Comparison of ENCODE assay signal across 1 cellular context in the genomic region with DNA sequence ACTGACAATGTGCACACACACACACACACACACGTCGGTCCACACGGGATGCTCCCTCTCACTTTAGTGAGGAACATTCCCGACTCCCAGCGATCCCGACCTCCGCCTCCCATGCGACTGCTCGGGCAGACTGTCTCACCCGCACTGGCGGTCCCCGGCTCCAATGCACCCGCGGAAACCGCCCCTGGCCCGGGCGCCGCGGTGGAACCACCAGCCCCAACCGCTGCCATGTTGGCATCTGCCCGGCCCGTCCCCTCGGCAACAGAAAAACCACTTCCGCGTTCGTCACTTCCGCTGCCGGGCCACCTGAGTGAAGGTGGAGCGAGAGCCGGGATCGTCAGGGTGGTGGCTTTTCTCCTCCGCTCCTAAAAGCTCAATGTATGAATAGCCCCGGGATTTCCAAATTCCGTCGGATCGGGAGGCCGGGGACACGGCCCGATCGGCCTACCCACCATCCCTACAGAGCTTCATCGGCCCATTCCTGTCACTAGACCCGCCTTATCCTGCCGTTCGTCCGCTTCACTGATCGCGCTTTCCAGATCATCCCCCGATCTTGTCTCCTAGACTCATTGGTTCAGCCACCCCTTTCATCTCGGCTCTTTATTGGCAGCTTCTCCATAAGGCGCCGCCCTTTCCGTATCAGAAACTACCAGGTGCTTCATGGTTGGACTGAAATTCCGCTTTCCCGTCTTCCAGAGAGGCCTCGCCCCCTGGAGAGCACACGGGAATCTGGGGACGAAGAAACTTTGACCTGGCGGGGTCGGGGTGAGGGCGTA.
TF ChIP-seq lines count a peak whose summit lies in the region.

A gene (minus strand): TSS at position 240 of the 776 bp plus-strand sequence. CDS start 10 bp downstream, at position 230.

TF ChIP-seq in HEK293, 187 proteins besides CTCF, POLR2A, EP300 and RAD21 (continued from another document and continues in another):
- TF ChIP-seq ZNF791 (tag by site-specific recombination; IDR thresholded peaks at IDR 0.05) = no peak
- TF ChIP-seq YY2 (tag by site-specific recombination; IDR thresholded peaks at IDR 0.05) = peak; percentile 63
- TF ChIP-seq, protein P1, sequence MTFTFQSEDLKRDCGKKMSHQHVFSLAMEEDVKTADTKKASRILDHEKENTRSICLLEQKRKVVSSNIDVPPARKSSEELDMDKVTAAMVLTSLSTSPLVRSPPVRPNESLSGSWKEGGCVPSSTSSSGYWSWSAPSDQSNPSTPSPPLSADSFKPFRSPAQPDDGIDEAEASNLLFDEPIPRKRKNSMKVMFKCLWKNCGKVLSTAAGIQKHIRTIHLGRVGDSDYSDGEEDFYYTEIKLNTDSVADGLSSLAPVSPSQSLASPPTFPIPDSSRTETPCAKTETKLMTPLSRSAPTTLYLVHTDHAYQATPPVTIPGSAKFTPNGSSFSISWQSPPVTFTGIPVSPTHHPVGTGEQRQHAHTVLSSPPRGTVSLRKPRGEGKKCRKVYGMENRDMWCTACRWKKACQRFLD (tag by site-specific recombination; IDR thresholded peaks at IDR 0.05) = no peak
- no peak for TF ChIP-seq KLF1 (tag by site-specific recombination; IDR thresholded peaks at IDR 0.05)
- no peak for TF ChIP-seq ZNF311 (tag by site-specific recombination; IDR thresholded peaks at IDR 0.05; ENCODE audit: borderline replicate concordance)
- no peak for TF ChIP-seq GFI1B (tag by site-specific recombination; IDR thresholded peaks at IDR 0.05)
- TF ChIP-seq, protein P2, sequence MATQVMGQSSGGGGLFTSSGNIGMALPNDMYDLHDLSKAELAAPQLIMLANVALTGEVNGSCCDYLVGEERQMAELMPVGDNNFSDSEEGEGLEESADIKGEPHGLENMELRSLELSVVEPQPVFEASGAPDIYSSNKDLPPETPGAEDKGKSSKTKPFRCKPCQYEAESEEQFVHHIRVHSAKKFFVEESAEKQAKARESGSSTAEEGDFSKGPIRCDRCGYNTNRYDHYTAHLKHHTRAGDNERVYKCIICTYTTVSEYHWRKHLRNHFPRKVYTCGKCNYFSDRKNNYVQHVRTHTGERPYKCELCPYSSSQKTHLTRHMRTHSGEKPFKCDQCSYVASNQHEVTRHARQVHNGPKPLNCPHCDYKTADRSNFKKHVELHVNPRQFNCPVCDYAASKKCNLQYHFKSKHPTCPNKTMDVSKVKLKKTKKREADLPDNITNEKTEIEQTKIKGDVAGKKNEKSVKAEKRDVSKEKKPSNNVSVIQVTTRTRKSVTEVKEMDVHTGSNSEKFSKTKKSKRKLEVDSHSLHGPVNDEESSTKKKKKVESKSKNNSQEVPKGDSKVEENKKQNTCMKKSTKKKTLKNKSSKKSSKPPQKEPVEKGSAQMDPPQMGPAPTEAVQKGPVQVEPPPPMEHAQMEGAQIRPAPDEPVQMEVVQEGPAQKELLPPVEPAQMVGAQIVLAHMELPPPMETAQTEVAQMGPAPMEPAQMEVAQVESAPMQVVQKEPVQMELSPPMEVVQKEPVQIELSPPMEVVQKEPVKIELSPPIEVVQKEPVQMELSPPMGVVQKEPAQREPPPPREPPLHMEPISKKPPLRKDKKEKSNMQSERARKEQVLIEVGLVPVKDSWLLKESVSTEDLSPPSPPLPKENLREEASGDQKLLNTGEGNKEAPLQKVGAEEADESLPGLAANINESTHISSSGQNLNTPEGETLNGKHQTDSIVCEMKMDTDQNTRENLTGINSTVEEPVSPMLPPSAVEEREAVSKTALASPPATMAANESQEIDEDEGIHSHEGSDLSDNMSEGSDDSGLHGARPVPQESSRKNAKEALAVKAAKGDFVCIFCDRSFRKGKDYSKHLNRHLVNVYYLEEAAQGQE (tag by site-specific recombination; IDR thresholded peaks at IDR 0.05) = no peak
- peak; percentile 66 for TF ChIP-seq GLIS1 (tag by site-specific recombination; IDR thresholded peaks at IDR 0.05)
- TF ChIP-seq WT1 (tag by site-specific recombination; IDR thresholded peaks at IDR 0.05) = no peak
- TF ChIP-seq, protein P3, sequence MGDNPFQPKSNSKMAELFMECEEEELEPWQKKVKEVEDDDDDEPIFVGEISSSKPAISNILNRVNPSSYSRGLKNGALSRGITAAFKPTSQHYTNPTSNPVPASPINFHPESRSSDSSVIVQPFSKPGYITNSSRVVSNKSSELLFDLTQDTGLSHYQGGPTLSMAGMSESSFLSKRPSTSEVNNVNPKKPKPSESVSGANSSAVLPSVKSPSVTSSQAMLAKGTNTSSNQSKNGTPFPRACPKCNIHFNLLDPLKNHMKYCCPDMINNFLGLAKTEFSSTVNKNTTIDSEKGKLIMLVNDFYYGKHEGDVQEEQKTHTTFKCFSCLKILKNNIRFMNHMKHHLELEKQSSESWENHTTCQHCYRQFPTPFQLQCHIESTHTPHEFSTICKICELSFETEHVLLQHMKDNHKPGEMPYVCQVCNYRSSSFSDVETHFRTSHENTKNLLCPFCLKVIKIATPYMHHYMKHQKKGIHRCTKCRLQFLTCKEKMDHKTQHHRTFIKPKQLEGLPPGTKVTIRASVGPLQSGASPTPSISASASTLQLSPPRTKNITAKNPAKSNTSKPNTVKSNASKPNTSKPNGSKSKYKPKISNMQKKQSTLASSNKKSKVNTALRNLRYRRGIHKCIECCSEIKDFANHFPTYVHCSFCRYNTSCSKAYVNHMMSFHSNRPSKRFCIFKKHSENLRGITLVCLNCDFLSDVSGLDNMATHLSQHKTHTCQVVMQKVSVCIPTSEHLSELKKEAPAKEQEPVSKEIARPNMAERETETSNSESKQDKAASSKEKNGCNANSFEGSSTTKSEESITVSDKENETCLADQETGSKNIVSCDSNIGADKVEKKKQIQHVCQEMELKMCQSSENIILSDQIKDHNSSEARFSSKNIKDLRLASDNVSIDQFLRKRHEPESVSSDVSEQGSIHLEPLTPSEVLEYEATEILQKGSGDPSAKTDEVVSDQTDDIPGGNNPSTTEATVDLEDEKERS (tag by site-specific recombination; IDR thresholded peaks at IDR 0.05) = no peak
- no peak for TF ChIP-seq GLI2 (tag by site-specific recombination; IDR thresholded peaks at IDR 0.05; ENCODE audit: borderline replicate concordance, low read depth)
- no peak for TF ChIP-seq ZFP41 (tag by site-specific recombination; IDR thresholded peaks at IDR 0.05; ENCODE audit: borderline replicate concordance)
- TF ChIP-seq, protein P4, sequence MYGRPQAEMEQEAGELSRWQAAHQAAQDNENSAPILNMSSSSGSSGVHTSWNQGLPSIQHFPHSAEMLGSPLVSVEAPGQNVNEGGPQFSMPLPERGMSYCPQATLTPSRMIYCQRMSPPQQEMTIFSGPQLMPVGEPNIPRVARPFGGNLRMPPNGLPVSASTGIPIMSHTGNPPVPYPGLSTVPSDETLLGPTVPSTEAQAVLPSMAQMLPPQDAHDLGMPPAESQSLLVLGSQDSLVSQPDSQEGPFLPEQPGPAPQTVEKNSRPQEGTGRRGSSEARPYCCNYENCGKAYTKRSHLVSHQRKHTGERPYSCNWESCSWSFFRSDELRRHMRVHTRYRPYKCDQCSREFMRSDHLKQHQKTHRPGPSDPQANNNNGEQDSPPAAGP (tag by site-specific recombination; IDR thresholded peaks at IDR 0.05) = no peak
- TF ChIP-seq ZNF561 (tag by site-specific recombination; IDR thresholded peaks at IDR 0.05; ENCODE audit: borderline replicate concordance) = no peak
- no peak for TF ChIP-seq ZNF596 (tag by site-specific recombination; IDR thresholded peaks at IDR 0.05)
- no peak for TF ChIP-seq RBAK (tag by site-specific recombination; IDR thresholded peaks at IDR 0.05)
- TF ChIP-seq KLF9 (tag by site-specific recombination; IDR thresholded peaks at IDR 0.05; ENCODE audit: low read depth) = peak; percentile 58
- TF ChIP-seq KLF16 (tag by site-specific recombination; IDR thresholded peaks at IDR 0.05) = peak; percentile 66; the same call in 1 of the 2 replicates
- TF ChIP-seq, protein P5, sequence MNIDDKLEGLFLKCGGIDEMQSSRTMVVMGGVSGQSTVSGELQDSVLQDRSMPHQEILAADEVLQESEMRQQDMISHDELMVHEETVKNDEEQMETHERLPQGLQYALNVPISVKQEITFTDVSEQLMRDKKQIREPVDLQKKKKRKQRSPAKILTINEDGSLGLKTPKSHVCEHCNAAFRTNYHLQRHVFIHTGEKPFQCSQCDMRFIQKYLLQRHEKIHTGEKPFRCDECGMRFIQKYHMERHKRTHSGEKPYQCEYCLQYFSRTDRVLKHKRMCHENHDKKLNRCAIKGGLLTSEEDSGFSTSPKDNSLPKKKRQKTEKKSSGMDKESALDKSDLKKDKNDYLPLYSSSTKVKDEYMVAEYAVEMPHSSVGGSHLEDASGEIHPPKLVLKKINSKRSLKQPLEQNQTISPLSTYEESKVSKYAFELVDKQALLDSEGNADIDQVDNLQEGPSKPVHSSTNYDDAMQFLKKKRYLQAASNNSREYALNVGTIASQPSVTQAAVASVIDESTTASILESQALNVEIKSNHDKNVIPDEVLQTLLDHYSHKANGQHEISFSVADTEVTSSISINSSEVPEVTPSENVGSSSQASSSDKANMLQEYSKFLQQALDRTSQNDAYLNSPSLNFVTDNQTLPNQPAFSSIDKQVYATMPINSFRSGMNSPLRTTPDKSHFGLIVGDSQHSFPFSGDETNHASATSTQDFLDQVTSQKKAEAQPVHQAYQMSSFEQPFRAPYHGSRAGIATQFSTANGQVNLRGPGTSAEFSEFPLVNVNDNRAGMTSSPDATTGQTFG (tag by site-specific recombination; IDR thresholded peaks at IDR 0.05; ENCODE audit: borderline replicate concordance) = no peak
- TF ChIP-seq, protein P6, sequence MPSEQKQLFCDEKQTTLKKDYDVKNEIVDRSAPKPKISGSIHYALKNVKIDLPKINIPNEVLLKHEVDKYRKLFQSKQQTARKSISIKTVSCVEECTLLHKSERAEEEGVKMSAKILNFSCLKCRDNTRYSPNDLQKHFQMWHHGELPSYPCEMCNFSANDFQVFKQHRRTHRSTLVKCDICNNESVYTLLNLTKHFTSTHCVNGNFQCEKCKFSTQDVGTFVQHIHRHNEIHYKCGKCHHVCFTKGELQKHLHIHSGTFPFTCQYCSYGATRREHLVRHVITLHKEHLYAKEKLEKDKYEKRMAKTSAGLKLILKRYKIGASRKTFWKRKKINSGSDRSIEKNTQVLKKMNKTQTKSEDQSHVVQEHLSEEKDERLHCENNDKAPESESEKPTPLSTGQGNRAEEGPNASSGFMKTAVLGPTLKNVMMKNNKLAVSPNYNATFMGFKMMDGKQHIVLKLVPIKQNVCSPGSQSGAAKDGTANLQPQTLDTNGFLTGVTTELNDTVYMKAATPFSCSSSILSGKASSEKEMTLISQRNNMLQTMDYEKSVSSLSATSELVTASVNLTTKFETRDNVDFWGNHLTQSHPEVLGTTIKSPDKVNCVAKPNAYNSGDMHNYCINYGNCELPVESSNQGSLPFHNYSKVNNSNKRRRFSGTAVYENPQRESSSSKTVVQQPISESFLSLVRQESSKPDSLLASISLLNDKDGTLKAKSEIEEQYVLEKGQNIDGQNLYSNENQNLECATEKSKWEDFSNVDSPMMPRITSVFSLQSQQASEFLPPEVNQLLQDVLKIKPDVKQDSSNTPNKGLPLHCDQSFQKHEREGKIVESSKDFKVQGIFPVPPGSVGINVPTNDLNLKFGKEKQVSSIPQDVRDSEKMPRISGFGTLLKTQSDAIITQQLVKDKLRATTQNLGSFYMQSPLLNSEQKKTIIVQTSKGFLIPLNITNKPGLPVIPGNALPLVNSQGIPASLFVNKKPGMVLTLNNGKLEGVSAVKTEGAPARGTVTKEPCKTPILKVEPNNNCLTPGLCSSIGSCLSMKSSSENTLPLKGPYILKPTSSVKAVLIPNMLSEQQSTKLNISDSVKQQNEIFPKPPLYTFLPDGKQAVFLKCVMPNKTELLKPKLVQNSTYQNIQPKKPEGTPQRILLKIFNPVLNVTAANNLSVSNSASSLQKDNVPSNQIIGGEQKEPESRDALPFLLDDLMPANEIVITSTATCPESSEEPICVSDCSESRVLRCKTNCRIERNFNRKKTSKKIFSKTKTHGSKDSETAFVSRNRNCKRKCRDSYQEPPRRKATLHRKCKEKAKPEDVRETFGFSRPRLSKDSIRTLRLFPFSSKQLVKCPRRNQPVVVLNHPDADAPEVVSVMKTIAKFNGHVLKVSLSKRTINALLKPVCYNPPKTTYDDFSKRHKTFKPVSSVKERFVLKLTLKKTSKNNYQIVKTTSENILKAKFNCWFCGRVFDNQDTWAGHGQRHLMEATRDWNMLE (tag by site-specific recombination; conservative IDR thresholded peaks at IDR 0.05; ENCODE audit: low read depth) = peak; percentile 75
- TF ChIP-seq ZNF121 (tag by site-specific recombination; IDR thresholded peaks at IDR 0.05) = peak; percentile 46; the same call in 1 of the 2 replicates
- TF ChIP-seq GLI4 (tag by site-specific recombination; IDR thresholded peaks at IDR 0.05) = no peak
- TF ChIP-seq ZNF626 (tag by site-specific recombination; IDR thresholded peaks at IDR 0.05) = no peak
- 0 out of 2 replicates have a peak, but pooled peaks have one; percentile 17 for TF ChIP-seq ZNF600 (tag by site-specific recombination; IDR thresholded peaks at IDR 0.05)
- TF ChIP-seq, protein P7, sequence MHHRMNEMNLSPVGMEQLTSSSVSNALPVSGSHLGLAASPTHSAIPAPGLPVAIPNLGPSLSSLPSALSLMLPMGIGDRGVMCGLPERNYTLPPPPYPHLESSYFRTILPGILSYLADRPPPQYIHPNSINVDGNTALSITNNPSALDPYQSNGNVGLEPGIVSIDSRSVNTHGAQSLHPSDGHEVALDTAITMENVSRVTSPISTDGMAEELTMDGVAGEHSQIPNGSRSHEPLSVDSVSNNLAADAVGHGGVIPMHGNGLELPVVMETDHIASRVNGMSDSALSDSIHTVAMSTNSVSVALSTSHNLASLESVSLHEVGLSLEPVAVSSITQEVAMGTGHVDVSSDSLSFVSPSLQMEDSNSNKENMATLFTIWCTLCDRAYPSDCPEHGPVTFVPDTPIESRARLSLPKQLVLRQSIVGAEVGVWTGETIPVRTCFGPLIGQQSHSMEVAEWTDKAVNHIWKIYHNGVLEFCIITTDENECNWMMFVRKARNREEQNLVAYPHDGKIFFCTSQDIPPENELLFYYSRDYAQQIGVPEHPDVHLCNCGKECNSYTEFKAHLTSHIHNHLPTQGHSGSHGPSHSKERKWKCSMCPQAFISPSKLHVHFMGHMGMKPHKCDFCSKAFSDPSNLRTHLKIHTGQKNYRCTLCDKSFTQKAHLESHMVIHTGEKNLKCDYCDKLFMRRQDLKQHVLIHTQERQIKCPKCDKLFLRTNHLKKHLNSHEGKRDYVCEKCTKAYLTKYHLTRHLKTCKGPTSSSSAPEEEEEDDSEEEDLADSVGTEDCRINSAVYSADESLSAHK (tag by site-specific recombination; IDR thresholded peaks at IDR 0.05) = no peak
- TF ChIP-seq TCF7L2 (IDR thresholded peaks at IDR 0.05; ENCODE audit: borderline replicate concordance, low read depth, low read length) = no peak
- TF ChIP-seq ZNF23 (tag by site-specific recombination; IDR thresholded peaks at IDR 0.05; ENCODE audit: borderline replicate concordance) = no peak
- no peak for TF ChIP-seq ZNF184 (tag by site-specific recombination; IDR thresholded peaks at IDR 0.05)
- peak; percentile 98 for TF ChIP-seq ZBTB48 (tag by site-specific recombination; IDR thresholded peaks at IDR 0.05)
- TF ChIP-seq, protein P8, sequence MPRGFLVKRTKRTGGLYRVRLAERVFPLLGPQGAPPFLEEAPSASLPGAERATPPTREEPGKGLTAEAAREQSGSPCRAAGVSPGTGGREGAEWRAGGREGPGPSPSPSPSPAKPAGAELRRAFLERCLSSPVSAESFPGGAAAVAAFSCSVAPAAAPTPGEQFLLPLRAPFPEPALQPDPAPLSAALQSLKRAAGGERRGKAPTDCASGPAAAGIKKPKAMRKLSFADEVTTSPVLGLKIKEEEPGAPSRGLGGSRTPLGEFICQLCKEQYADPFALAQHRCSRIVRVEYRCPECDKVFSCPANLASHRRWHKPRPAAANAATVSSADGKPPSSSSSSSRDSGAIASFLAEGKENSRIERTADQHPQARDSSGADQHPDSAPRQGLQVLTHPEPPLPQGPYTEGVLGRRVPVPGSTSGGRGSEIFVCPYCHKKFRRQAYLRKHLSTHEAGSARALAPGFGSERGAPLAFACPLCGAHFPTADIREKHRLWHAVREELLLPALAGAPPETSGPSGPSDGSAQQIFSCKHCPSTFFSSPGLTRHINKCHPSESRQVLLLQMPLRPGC (tag by site-specific recombination; IDR thresholded peaks at IDR 0.05) = no peak
- TF ChIP-seq ZNF366 (tag by site-specific recombination; conservative IDR thresholded peaks at IDR 0.05) = peak; percentile 80
